12 cellular contexts compared by ENCODE assay signal in the genomic region with DNA sequence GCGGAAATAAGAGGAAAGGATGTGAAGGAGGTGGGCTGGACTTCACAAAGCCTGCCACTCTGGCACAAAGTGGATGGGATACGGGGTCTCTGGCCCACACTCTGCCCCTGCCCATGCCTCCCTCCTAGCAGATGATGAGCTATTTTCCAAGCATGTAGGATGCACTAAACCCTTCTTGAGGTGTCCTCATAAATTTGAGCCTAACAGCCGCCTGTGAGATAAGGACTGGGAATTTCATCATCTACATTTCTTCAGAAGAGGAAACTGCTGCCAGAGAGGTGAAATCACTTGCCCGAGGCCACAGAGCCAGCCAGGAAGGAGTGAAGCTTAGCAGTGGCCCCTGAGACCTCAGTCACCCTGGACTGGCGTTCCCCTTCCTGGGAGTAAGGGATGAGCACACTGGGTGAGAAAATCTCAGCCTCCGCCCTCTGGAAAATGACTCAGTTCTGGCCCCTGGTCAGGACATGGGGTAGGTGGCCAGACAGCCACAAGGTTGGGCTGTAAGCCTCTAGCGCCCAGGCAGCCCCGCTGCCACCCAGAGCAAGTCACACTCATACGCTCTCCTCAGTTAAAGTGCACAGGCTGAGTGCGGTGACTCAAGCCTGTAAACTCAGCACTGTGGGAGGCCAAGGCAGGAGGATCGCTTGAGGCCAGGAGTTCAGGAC. TPM values are rescaled to one million over a fixed set of nuclear protein-coding genes. Genes with fewer than 3 reads are reported as not detected.
DNase-seq lines count a peak whose midpoint lies in the region; ATAC-seq lines count a peak whose summit lies in the region.
"Had no signal": no experiment of that assay in that cellular context is flagged by ENCODE, and none has a peak within 500 bp of the region (broad histone marks: within the 10 kb centered on the region; RNA-seq: fewer than 3 reads in every experiment).

No MANE protein-coding gene starts in this region.

- peaks cover 41% of the 10 kb centered on the region for H3K27me3 Mint-ChIP-seq in stimulated activated memory B cell treated with anti-CD40 and anti-IgM and Interleukin-4, amounts not matched to agents 10 μg/mL and 1 μg/mL and 100 μg/mL, for 72 hours

- H3K27ac Mint-ChIP-seq in stimulated activated memory B cell treated with anti-CD40 and anti-IgM and Interleukin-4, amounts not matched to agents 10 μg/mL and 1 μg/mL and 100 μg/mL, for 72 hours, result no peak overlapping the region

- ATAC-seq in HG03280 (IDR thresholded peaks at IDR 0.05; ENCODE audit: unreplicated experiment) (no peak), GM18502 (IDR thresholded peaks at IDR 0.05; ENCODE audit: poor library complexity, unreplicated experiment) (no peak)
- no peak for ATAC-seq in stimulated activated memory B cell treated with anti-CD40 and anti-IgM and Interleukin-4, amounts not matched to agents 10 μg/mL and 1 μg/mL and 100 μg/mL, for 72 hours

- no peaks in the 10 kb centered on the region for H3K4me1 Mint-ChIP-seq in stimulated activated memory B cell treated with anti-CD40 and anti-IgM and Interleukin-4, amounts not matched to agents 10 μg/mL and 1 μg/mL and 100 μg/mL, for 72 hours
- H3K4me1 Mint-ChIP-seq: CD4-positive, alpha-beta memory T cell had no signal

- no peaks in the 10 kb centered on the region for H3K36me3 Mint-ChIP-seq in stimulated activated memory B cell treated with anti-CD40 and anti-IgM and Interleukin-4, amounts not matched to agents 10 μg/mL and 1 μg/mL and 100 μg/mL, for 72 hours
- H3K36me3 Mint-ChIP-seq: CD4-positive, alpha-beta memory T cell had no signal

- H3K9me3 Mint-ChIP-seq in stimulated activated memory B cell treated with anti-CD40 and anti-IgM and Interleukin-4, amounts not matched to agents 10 μg/mL and 1 μg/mL and 100 μg/mL, for 72 hours, result no peaks in the 10 kb centered on the region
- H3K9me3 Mint-ChIP-seq: CD4-positive, alpha-beta memory T cell had no signal

- no peak overlapping the region for H3K4me3 Mint-ChIP-seq in stimulated activated memory B cell treated with anti-CD40 and anti-IgM and Interleukin-4, amounts not matched to agents 10 μg/mL and 1 μg/mL and 100 μg/mL, for 72 hours
- H3K4me3 Mint-ChIP-seq: CD4-positive, alpha-beta memory T cell had no signal

- DNase-seq in A172 (ENCODE audit: low spot score) (peak; percentile 97), HS-5 (ENCODE audit: low read depth) (peak; percentile 92), UCSD-AML1 (lab: John Stamatoyannopoulos, UW; ENCODE audit: unreplicated experiment) (peak; percentile 36), islet precursor cell (peak; percentile 99), GDM1 (lab: John Stamatoyannopoulos, UW) (no peak)
- DNase-seq: CD4-positive, alpha-beta memory T cell; hippocampal formation; NCI-H2081 treated with DMSO at 0.1 percent for 48 hours; stimulated activated CD4-positive, alpha-beta T cell treated with anti-CD3 and anti-CD28 coated beads, Interleukin-15, amount 100 ng/mL, for 24 hours had no signal

RNA-seq across cellular contexts. Expression of a gene that starts 27.9 kb away (rescaled TPM):
- total RNA-seq in A172 (2014; rRNA removed; shearing (Covaris generic)), result 3.9 and 4.5 TPM in 2 replicates
- total RNA-seq: CD4-positive, alpha-beta memory T cell had no signal

RNA-seq across cellular contexts. Expression of a gene that starts 48.6 kb away (rescaled TPM):
- total RNA-seq in A172 (2014; rRNA removed; shearing (Covaris generic)), result 0.50 and 0.59 TPM in 2 replicates
- total RNA-seq: CD4-positive, alpha-beta memory T cell had no signal

RNA-seq across cellular contexts. Expression of a gene that starts 59.0 kb away (rescaled TPM):
- total RNA-seq in A172 (2014; rRNA removed; shearing (Covaris generic)), result 2.6 and 3.3 TPM in 2 replicates
